ENCODE assay signal across 1 cellular context in the genomic region with DNA sequence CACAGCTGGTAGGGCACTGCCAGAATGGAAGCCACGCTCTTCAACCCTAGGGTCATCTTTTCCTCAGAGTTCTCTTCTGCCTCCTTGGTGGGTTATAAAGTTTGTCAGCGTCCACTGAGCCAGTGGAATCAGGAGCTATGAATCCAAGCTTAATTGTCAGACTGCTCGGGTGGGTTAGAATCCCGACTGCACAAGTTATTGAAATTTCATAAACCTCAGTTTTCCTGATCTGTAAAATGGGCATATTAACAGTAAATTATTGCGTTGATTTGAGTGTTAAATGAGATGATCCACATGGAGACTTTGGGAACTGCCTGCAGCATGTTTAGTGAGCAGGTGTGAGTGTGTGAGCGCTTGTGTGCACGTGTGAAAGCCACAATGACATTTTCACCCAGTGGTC.
TF ChIP-seq lines count a peak whose summit lies in the region.

No MANE protein-coding gene starts in this region.

TF ChIP-seq in GM23338, 12 proteins besides CTCF, POLR2A, EP300 and RAD21 (continued from another document):
- TF ChIP-seq, protein P1, sequence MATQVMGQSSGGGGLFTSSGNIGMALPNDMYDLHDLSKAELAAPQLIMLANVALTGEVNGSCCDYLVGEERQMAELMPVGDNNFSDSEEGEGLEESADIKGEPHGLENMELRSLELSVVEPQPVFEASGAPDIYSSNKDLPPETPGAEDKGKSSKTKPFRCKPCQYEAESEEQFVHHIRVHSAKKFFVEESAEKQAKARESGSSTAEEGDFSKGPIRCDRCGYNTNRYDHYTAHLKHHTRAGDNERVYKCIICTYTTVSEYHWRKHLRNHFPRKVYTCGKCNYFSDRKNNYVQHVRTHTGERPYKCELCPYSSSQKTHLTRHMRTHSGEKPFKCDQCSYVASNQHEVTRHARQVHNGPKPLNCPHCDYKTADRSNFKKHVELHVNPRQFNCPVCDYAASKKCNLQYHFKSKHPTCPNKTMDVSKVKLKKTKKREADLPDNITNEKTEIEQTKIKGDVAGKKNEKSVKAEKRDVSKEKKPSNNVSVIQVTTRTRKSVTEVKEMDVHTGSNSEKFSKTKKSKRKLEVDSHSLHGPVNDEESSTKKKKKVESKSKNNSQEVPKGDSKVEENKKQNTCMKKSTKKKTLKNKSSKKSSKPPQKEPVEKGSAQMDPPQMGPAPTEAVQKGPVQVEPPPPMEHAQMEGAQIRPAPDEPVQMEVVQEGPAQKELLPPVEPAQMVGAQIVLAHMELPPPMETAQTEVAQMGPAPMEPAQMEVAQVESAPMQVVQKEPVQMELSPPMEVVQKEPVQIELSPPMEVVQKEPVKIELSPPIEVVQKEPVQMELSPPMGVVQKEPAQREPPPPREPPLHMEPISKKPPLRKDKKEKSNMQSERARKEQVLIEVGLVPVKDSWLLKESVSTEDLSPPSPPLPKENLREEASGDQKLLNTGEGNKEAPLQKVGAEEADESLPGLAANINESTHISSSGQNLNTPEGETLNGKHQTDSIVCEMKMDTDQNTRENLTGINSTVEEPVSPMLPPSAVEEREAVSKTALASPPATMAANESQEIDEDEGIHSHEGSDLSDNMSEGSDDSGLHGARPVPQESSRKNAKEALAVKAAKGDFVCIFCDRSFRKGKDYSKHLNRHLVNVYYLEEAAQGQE (IDR thresholded peaks at IDR 0.05; ENCODE audit: unreplicated experiment): no peak
- TF ChIP-seq NANOG (IDR thresholded peaks at IDR 0.05; ENCODE audit: borderline replicate concordance): no peak
- TF ChIP-seq, protein P2, sequence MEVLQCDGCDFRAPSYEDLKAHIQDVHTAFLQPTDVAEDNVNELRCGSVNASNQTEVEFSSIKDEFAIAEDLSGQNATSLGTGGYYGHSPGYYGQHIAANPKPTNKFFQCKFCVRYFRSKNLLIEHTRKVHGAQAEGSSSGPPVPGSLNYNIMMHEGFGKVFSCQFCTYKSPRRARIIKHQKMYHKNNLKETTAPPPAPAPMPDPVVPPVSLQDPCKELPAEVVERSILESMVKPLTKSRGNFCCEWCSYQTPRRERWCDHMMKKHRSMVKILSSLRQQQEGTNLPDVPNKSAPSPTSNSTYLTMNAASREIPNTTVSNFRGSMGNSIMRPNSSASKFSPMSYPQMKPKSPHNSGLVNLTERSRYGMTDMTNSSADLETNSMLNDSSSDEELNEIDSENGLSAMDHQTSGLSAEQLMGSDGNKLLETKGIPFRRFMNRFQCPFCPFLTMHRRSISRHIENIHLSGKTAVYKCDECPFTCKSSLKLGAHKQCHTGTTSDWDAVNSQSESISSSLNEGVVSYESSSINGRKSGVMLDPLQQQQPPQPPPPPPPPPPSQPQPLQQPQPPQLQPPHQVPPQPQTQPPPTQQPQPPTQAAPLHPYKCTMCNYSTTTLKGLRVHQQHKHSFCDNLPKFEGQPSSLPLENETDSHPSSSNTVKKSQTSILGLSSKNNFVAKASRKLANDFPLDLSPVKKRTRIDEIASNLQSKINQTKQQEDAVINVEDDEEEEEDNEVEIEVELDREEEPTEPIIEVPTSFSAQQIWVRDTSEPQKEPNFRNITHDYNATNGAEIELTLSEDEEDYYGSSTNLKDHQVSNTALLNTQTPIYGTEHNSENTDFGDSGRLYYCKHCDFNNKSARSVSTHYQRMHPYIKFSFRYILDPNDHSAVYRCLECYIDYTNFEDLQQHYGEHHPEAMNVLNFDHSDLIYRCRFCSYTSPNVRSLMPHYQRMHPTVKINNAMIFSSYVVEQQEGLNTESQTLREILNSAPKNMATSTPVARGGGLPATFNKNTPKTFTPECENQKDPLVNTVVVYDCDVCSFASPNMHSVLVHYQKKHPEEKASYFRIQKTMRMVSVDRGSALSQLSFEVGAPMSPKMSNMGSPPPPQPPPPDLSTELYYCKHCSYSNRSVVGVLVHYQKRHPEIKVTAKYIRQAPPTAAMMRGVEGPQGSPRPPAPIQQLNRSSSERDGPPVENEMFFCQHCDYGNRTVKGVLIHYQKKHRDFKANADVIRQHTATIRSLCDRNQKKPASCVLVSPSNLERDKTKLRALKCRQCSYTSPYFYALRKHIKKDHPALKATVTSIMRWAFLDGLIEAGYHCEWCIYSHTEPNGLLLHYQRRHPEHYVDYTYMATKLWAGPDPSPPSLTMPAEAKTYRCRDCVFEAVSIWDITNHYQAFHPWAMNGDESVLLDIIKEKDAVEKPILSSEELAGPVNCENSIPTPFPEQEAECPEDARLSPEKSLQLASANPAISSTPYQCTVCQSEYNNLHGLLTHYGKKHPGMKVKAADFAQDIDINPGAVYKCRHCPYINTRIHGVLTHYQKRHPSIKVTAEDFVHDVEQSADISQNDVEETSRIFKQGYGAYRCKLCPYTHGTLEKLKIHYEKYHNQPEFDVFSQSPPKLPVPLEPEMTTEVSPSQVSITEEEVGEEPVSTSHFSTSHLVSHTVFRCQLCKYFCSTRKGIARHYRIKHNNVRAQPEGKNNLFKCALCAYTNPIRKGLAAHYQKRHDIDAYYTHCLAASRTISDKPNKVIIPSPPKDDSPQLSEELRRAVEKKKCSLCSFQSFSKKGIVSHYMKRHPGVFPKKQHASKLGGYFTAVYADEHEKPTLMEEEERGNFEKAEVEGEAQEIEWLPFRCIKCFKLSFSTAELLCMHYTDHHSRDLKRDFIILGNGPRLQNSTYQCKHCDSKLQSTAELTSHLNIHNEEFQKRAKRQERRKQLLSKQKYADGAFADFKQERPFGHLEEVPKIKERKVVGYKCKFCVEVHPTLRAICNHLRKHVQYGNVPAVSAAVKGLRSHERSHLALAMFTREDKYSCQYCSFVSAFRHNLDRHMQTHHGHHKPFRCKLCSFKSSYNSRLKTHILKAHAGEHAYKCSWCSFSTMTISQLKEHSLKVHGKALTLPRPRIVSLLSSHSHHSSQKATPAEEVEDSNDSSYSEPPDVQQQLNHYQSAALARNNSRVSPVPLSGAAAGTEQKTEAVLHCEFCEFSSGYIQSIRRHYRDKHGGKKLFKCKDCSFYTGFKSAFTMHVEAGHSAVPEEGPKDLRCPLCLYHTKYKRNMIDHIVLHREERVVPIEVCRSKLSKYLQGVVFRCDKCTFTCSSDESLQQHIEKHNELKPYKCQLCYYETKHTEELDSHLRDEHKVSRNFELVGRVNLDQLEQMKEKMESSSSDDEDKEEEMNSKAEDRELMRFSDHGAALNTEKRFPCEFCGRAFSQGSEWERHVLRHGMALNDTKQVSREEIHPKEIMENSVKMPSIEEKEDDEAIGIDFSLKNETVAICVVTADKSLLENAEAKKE (CRISPR knock-in tag; IDR thresholded peaks at IDR 0.05): no peak
